Comparison of ENCODE assay signal across 8 cellular contexts in genomic region chr11:65116370-65117205, GRCh38. TPM values are rescaled to one million over a fixed set of nuclear protein-coding genes. Genes with fewer than 3 reads are reported as not detected.
DNase-seq lines count a peak whose midpoint lies in the region.

No MANE protein-coding gene starts in this region.

- H3K4me3 Mint-ChIP-seq in CD4-positive, alpha-beta memory T cell: peak overlapping the region; percentile 86 to 94 (median 92)
- H3K4me3 Mint-ChIP-seq in dendritic cell treated with granulocyte-macrophage colony-stimulating factor and Interleukin-4, amounts not matched to agents 40 ng/mL and 50 ng/mL, for 4 days: peak overlapping the region; percentile 84

- H3K27ac Mint-ChIP-seq in CD4-positive, alpha-beta memory T cell: peak overlapping the region; percentile 92 to 98 (median 97)
- H3K27ac Mint-ChIP-seq in dendritic cell treated with granulocyte-macrophage colony-stimulating factor and Interleukin-4, amounts not matched to agents 40 ng/mL and 50 ng/mL, for 4 days: peak overlapping the region; percentile 99

- H3K27me3 ChIP-seq in CD4-positive, alpha-beta memory T cell (ENCODE audit: insufficient read depth, low read length): no peaks in the 10 kb centered on the region
- H3K27me3 ChIP-seq in HUES48 (ENCODE audit: control insufficient read depth, insufficient read depth, low read length) (no peaks in the 10 kb centered on the region), mononuclear cell (ENCODE audit: insufficient read depth, low read length) (no peaks in the 10 kb centered on the region), stomach smooth muscle (ENCODE audit: control insufficient read depth in 1 of 2, insufficient read depth in 2 of 2, low read length in 2 of 2) (no peaks in the 10 kb centered on the region)

- no peaks in the 10 kb centered on the region for H3K9me3 ChIP-seq in CD4-positive, alpha-beta memory T cell (ENCODE audit: control insufficient read depth in 1 of 2, low read length in 2 of 2)
- H3K9me3 ChIP-seq in HUES48 (ENCODE audit: control insufficient read depth, insufficient read depth, low read length): no peaks in the 10 kb centered on the region
- no peaks in the 10 kb centered on the region for H3K9me3 ChIP-seq in mononuclear cell (ENCODE audit: low read depth, low read length)
- no peaks in the 10 kb centered on the region for H3K9me3 ChIP-seq in stomach smooth muscle (ENCODE audit: control insufficient read depth in 2 of 2, low read length in 2 of 2)

- H3K9ac ChIP-seq in HUES48 (ENCODE audit: low read depth, low read length) (peak overlapping the region; percentile 81), stomach smooth muscle (ENCODE audit: low read length in 2 of 2) (peak overlapping the region; percentile 83 to 93)

- H3K4me1 ChIP-seq in CD4-positive, alpha-beta memory T cell (ENCODE audit: insufficient read depth, low read length): peaks cover 41% of the 10 kb centered on the region
- H3K4me1 ChIP-seq in HUES48 (ENCODE audit: control insufficient read depth, insufficient read depth, low read length): peaks cover 16% of the 10 kb centered on the region
- H3K4me1 ChIP-seq in mononuclear cell (ENCODE audit: insufficient read depth, low read length): peaks cover 56% of the 10 kb centered on the region
- H3K4me1 ChIP-seq in stomach smooth muscle (ENCODE audit: control insufficient read depth, insufficient read depth, low read length): peaks cover 55% of the 10 kb centered on the region

- peaks cover 26% of the 10 kb centered on the region for H3K36me3 ChIP-seq in CD4-positive, alpha-beta memory T cell (ENCODE audit: insufficient read depth, low read length)
- H3K36me3 ChIP-seq in HUES48 (ENCODE audit: control insufficient read depth, insufficient read depth, low read length) (peaks cover 42% of the 10 kb centered on the region), stomach smooth muscle (ENCODE audit: control insufficient read depth in 2 of 2, insufficient read depth in 2 of 2, low read length in 2 of 2) (peaks cover 18 to 27% of the 10 kb centered on the region in 2 donors)

- H3K4me1 Mint-ChIP-seq in CD4-positive, alpha-beta memory T cell: peaks cover 14 to 64% (median 38%) of the 10 kb centered on the region in 4 donors
- peaks cover 67% of the 10 kb centered on the region for H3K4me1 Mint-ChIP-seq in dendritic cell treated with granulocyte-macrophage colony-stimulating factor and Interleukin-4, amounts not matched to agents 40 ng/mL and 50 ng/mL, for 4 days (ENCODE audit: low read depth)

- POLR2A ChIA-PET in CD4-positive, alpha-beta memory T cell (lab: Charles Lee; ENCODE audit: partially characterized antibody): interaction anchor here (0.5 to 15.5 kb wide), 28 partner anchors 8 to 871 kb away, joined by 3 to 320 read pairs (median 4); partner anchors contain the start of genes ARL2, ATG2A, CAPN1 and CDC42BPG

- CTCF ChIA-PET in CD4-positive, alpha-beta memory T cell (lab: Charles Lee; ENCODE audit: partially characterized antibody): interaction anchor here (0.9 to 3.3 kb wide), 10 partner anchors 14 to 338 kb away, joined by 3 to 23 read pairs (median 4); partner anchors contain the start of genes ARL2, SYVN1 and VPS51

- intact Hi-C loops in CD4-positive, alpha-beta memory T cell (cut with micrococcal nuclease): loop anchor here (1.0 to 10.0 kb wide), 11 partner anchors 18 to 499 kb away; partner anchors contain the start of genes ATG2A, CDCA5, PCNX3 and RASGRP2
- intact Hi-C loops in dendritic cell treated with granulocyte-macrophage colony-stimulating factor and Interleukin-4, amounts not matched to agents 40 ng/mL and 50 ng/mL, for 4 days (cut with micrococcal nuclease): loop anchor here (1.0 to 10.0 kb wide), 5 partner anchors 20 to 269 kb away; partner anchors contain the start of genes ARL2, ATG2A and VPS51

- peaks cover 0 to 1% (median 0%) of the 10 kb centered on the region in 8 donors for H3K9me3 Mint-ChIP-seq in CD4-positive, alpha-beta memory T cell
- no peaks in the 10 kb centered on the region for H3K9me3 Mint-ChIP-seq in dendritic cell treated with granulocyte-macrophage colony-stimulating factor and Interleukin-4, amounts not matched to agents 40 ng/mL and 50 ng/mL, for 4 days

- no peaks in the 10 kb centered on the region for H3K27me3 Mint-ChIP-seq in CD4-positive, alpha-beta memory T cell
- peaks cover 26% of the 10 kb centered on the region for H3K27me3 Mint-ChIP-seq in dendritic cell treated with granulocyte-macrophage colony-stimulating factor and Interleukin-4, amounts not matched to agents 40 ng/mL and 50 ng/mL, for 4 days

- H3K36me3 Mint-ChIP-seq in CD4-positive, alpha-beta memory T cell: peaks cover 25 to 37% of the 10 kb centered on the region in 2 donors
- peaks cover 55% of the 10 kb centered on the region for H3K36me3 Mint-ChIP-seq in dendritic cell treated with granulocyte-macrophage colony-stimulating factor and Interleukin-4, amounts not matched to agents 40 ng/mL and 50 ng/mL, for 4 days (ENCODE audit: low read depth)

- H3K27ac ChIP-seq in CD4-positive, alpha-beta memory T cell (ENCODE audit: low read depth, low read length): peak overlapping the region; percentile 91
- H3K27ac ChIP-seq in HUES48 (ENCODE audit: low read depth, low read length) (peak overlapping the region; percentile 92), stomach smooth muscle (ENCODE audit: low read length) (peak overlapping the region; percentile 84)

- DNase-seq in CD4-positive, alpha-beta memory T cell: peak; percentile 58 to 79 (median 73)
- DNase-seq in activated CD4-positive, CD25-positive, alpha-beta regulatory T cell (lab: John Stamatoyannopoulos, UW): peak in 3 of 4 experiments; percentile 32 to 39 (median 39)
- DNase-seq in GM19238 (ENCODE audit: insufficient read length, low spot score) (no peak), NCI-H2107 treated with DMSO at 0.1 percent for 48 hours (lab: John Stamatoyannopoulos, UW; ENCODE audit: unreplicated experiment) (no peak)

- H3K4me3 ChIP-seq in CD4-positive, alpha-beta memory T cell (ENCODE audit: low read length in 2 of 2): peak overlapping the region; percentile 69 to 82
- H3K4me3 ChIP-seq in HUES48 (ENCODE audit: low read depth, low read length): peak overlapping the region; percentile 79
- H3K4me3 ChIP-seq in mononuclear cell (ENCODE audit: low read length): peak overlapping the region; percentile 68
- H3K4me3 ChIP-seq in stomach smooth muscle (ENCODE audit: low read length in 2 of 2): peak overlapping the region; percentile 88 to 97

RNA-seq across cellular contexts. Expression of gene ZNHIT2, which starts 0.9 kb away (rescaled TPM):
- total RNA-seq in CD4-positive, alpha-beta memory T cell: 10 to 100 TPM; 15.9 to 16.5 TPM
- 10 to 100 TPM; 13.1 to 22.5 TPM for polyA plus RNA-seq in CD4-positive, alpha-beta memory T cell
- total RNA-seq in mononuclear cell: 5.7 TPM

RNA-seq across cellular contexts. Expression of gene TM7SF2, which starts 4.9 kb away (rescaled TPM):
- total RNA-seq in CD4-positive, alpha-beta memory T cell: 10 to 100 TPM; 22.4 to 27.2 TPM
- 10 to 100 TPM in 1 of 2 donors, 1 to 10 TPM in 1; 9.1 to 12.1 TPM for polyA plus RNA-seq in CD4-positive, alpha-beta memory T cell
- total RNA-seq in mononuclear cell: 9.1 TPM

RNA-seq across cellular contexts. Expression of gene FAU, which starts 5.3 kb away (rescaled TPM):
- 1,000 to 10,000 TPM; 1,571 to 1,690 TPM for total RNA-seq in CD4-positive, alpha-beta memory T cell
- polyA plus RNA-seq in CD4-positive, alpha-beta memory T cell: 1,000 to 10,000 TPM in 1 of 2 donors, 100 to 1,000 TPM in 1; 913 to 1,018 TPM
- total RNA-seq in mononuclear cell: 338 TPM

RNA-seq across cellular contexts. Expression of gene MRPL49, which starts 5.5 kb away (rescaled TPM):
- total RNA-seq in CD4-positive, alpha-beta memory T cell: 10 to 100 TPM; 59.6 to 60.6 TPM
- 100 to 1,000 TPM in 1 of 2 donors, 10 to 100 TPM in 1; 81.1 to 118 TPM for polyA plus RNA-seq in CD4-positive, alpha-beta memory T cell
- total RNA-seq in mononuclear cell: 40.7 TPM

RNA-seq across cellular contexts. Expression of gene SYVN1, which starts 17.7 kb away (rescaled TPM):
- total RNA-seq in CD4-positive, alpha-beta memory T cell: 10 to 100 TPM; 74.0 to 76.5 TPM
- 10 to 100 TPM in 1 of 2 donors, 1 to 10 TPM in 1; 2.8 to 17.0 TPM for polyA plus RNA-seq in CD4-positive, alpha-beta memory T cell
- 23.6 TPM for total RNA-seq in mononuclear cell

Comparison
In these comparisons a context has a peak if more than half of its experiments do, and no peak if none do; other contexts are left out.
1. DNase-seq: peak in CD4-positive, alpha-beta memory T cell (5 of 5) and activated CD4-positive, CD25-positive, alpha-beta regulatory T cell (3 of 4); none in GM19238 (single experiment) and NCI-H2107 treated with DMSO at 0.1 percent for 48 hours (single experiment).
2. Peak in every context shown above with its lines, with median percentiles within 50 percentile points of each other: H3K27ac ChIP-seq and H3K4me3 ChIP-seq.